14 cellular contexts compared by ENCODE assay signal in the genomic region with DNA sequence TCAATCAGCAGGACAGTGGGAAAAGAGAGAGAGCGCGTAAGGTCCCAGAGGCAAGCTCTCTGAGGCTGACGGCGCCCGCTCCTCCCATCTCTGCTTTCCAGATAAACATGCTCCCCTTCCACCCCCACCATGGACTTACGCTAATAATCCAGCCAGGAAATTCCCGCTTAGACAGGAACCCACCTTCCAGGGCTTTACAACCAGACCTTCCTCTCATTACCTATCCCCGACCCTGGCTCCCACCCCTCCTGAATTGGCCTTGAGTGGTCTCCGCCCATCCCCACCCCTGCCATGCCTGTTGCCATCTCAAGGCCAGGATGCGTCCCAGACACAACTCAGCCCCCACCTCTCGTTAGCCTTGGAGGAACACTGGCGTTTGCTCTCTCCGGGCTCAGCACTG.
DNase-seq lines count a peak whose midpoint lies in the region; ATAC-seq and TF ChIP-seq lines count a peak whose summit lies in the region.
"Had no signal": no experiment of that assay in that cellular context is flagged by ENCODE, and none has a peak within 500 bp of the region (broad histone marks: within the 10 kb centered on the region; RNA-seq: fewer than 3 reads in every experiment).

No MANE protein-coding gene starts in this region.

- no peak overlapping the region for H3K4me3 Mint-ChIP-seq in Calu3 (ENCODE audit: low read depth, unreplicated experiment)
- H3K4me3 Mint-ChIP-seq: CD14-positive monocyte; CD8-positive, alpha-beta T cell had no signal

- H2BK120ac ChIP-seq in neuronal stem cell (ENCODE audit: low read depth, low read length), result no peak overlapping the region

- no peak overlapping the region for H2BK12ac ChIP-seq in neuronal stem cell (ENCODE audit: low read length)

- H3K79me1 ChIP-seq in neuronal stem cell (ENCODE audit: low read depth, low read length), result no peaks in the 10 kb centered on the region

- intact Hi-C loops in esophagus muscularis mucosa (cut with DNase I) (no loop called here), Calu3 (cut with micrococcal nuclease; ENCODE audit: unreplicated experiment) (no loop called here)

- no peak overlapping the region for H3K9ac ChIP-seq in neuronal stem cell (ENCODE audit: low read depth, low read length, poor library complexity)
- H3K9ac ChIP-seq: GM23248 had no signal

- DNase-seq in NCI-H69 (lab: John Stamatoyannopoulos, UW) (peak; percentile 28), esophagus muscularis mucosa (ENCODE audit: extremely low spot score) (peak; percentile 62), neuronal stem cell (ENCODE audit: low spot score) (no peak), Calu3 (no peak)
- DNase-seq: BE2C; CD8-positive, alpha-beta T cell; COR-L47; GM23248; IMR-90 had no signal

- H3K27me3 Mint-ChIP-seq in Calu3 (ENCODE audit: unreplicated experiment), result peaks cover 55% of the 10 kb centered on the region

- TF ChIP-seq POLR2A in esophagus muscularis mucosa (IDR thresholded peaks at IDR 0.05; ENCODE audit: low read depth), result no peak

- H4K91ac ChIP-seq in neuronal stem cell (ENCODE audit: low read depth, low read length, poor library complexity), result no peak overlapping the region

- no peak overlapping the region for H3K4me3 ChIP-seq in esophagus muscularis mucosa
- no peak overlapping the region for H3K4me3 ChIP-seq in neuronal stem cell (ENCODE audit: low read length in 2 of 2)
- H3K4me3 ChIP-seq: A549, GM23248 had no signal

- H3K27ac Mint-ChIP-seq in Calu3 (ENCODE audit: unreplicated experiment), result no peak overlapping the region
- H3K27ac Mint-ChIP-seq: CD14-positive monocyte; CD8-positive, alpha-beta T cell had no signal

- H3K27me3 ChIP-seq in esophagus muscularis mucosa (peaks cover 0 to 4% (median 0%) of the 10 kb centered on the region in 4 donors), neuronal stem cell (ENCODE audit: control insufficient read depth in 3 of 3, insufficient read depth in 3 of 3, low read depth in 1 of 3, low read length in 3 of 3) (no peaks in the 10 kb centered on the region)
- H3K27me3 ChIP-seq: BE2C had no signal

- H3K14ac ChIP-seq in neuronal stem cell (ENCODE audit: low read length), result no peak overlapping the region

- peaks cover 10 to 14% (median 13%) of the 10 kb centered on the region in 4 donors for H3K4me1 ChIP-seq in esophagus muscularis mucosa
- no peaks in the 10 kb centered on the region for H3K4me1 ChIP-seq in neuronal stem cell (ENCODE audit: control insufficient read depth in 2 of 2, insufficient read depth in 1 of 2, low read depth in 1 of 2, low read length in 2 of 2)
- H3K4me1 ChIP-seq: A549 had no signal

- H3K27ac ChIP-seq in esophagus muscularis mucosa (replicated peaks in 1 of 4) (no peak overlapping the region), neuronal stem cell (replicated peaks; ENCODE audit: low read length) (no peak overlapping the region)
- H3K27ac ChIP-seq: A549, GM23248 had no signal

- H2AK5ac ChIP-seq in neuronal stem cell (ENCODE audit: low read depth, low read length), result no peak overlapping the region

- no peak overlapping the region for H3K23ac ChIP-seq in neuronal stem cell (ENCODE audit: low read depth, low read length, poor library complexity)

- H2BK5ac ChIP-seq in neuronal stem cell (ENCODE audit: low read length), result no peak overlapping the region

- H3K36me3 ChIP-seq in esophagus muscularis mucosa, result no peaks in the 10 kb centered on the region
- no peaks in the 10 kb centered on the region for H3K36me3 ChIP-seq in neuronal stem cell (replicated peaks in 1 of 2; ENCODE audit: control insufficient read depth in 2 of 2, insufficient read depth in 2 of 2, low read length in 2 of 2)
- H3K36me3 ChIP-seq: BE2C had no signal

- no peak for TF ChIP-seq EP300 in esophagus muscularis mucosa (IDR thresholded peaks at IDR 0.05)

- H2BK15ac ChIP-seq in neuronal stem cell (ENCODE audit: low read length), result no peak overlapping the region

- WGBS in esophagus muscularis mucosa, result 88% methylated on average over 13 of the region's 13 CpGs
- WGBS in neuronal stem cell (ENCODE audit: extremely low coverage in 2 of 2, insufficient read length in 2 of 2, insufficient replicate concordance in 1 of 2), 2 donors, result no CpG with 5 or more reads among the region's 13 CpGs

- H4K8ac ChIP-seq in neuronal stem cell (ENCODE audit: low read depth, low read length), result no peak overlapping the region

- CTCF ChIA-PET in Calu3 (lab: Charles Lee), result interaction anchor here (1.1 kb wide), 1 partner anchor 8 kb away, joined by 3 read pairs; no protein-coding TSS in a partner anchor

- BruUV-seq in Calu3 (replicated peaks; lab: Mats Ljungman, UMichigan), result no TSS peak

- no peaks in the 10 kb centered on the region for H3K36me3 Mint-ChIP-seq in Calu3 (ENCODE audit: insufficient read depth, unreplicated experiment)
- H3K36me3 Mint-ChIP-seq: CD14-positive monocyte; CD8-positive, alpha-beta T cell had no signal

- no peaks in the 10 kb centered on the region for H3K4me1 Mint-ChIP-seq in Calu3 (ENCODE audit: low read depth, unreplicated experiment)
- H3K4me1 Mint-ChIP-seq: CD14-positive monocyte had no signal

- no peak for TF ChIP-seq CTCF in esophagus muscularis mucosa (IDR thresholded peaks at IDR 0.05)
- TF ChIP-seq CTCF in Calu3 (IDR thresholded peaks at IDR 0.05; ENCODE audit: unreplicated experiment), result no peak

- no peaks in the 10 kb centered on the region for H3K9me3 Mint-ChIP-seq in Calu3 (ENCODE audit: low read depth, unreplicated experiment)
- H3K9me3 Mint-ChIP-seq: CD8-positive, alpha-beta T cell had no signal

- no peak overlapping the region for H3K4ac ChIP-seq in neuronal stem cell (ENCODE audit: low read length)

- no peak overlapping the region for H3K4me2 ChIP-seq in neuronal stem cell (ENCODE audit: insufficient read depth, low read length, poor library complexity, severe bottlenecking)
- H3K4me2 ChIP-seq: A549 had no signal

- no peaks in the 10 kb centered on the region for H3K9me3 ChIP-seq in esophagus muscularis mucosa
- no peaks in the 10 kb centered on the region for H3K9me3 ChIP-seq in neuronal stem cell (replicated peaks in 1 of 2; ENCODE audit: control insufficient read depth in 2 of 2, insufficient read depth in 1 of 2, low read depth in 1 of 2, low read length in 2 of 2)
- H3K9me3 ChIP-seq: A549, BE2C had no signal

- H3K18ac ChIP-seq in neuronal stem cell (ENCODE audit: low read length), result peak overlapping the region; percentile 8

- H2AFZ ChIP-seq in neuronal stem cell (ENCODE audit: low read length), result no peak overlapping the region
- H2AFZ ChIP-seq: GM23248 had no signal

- no peak for ATAC-seq in HG03045 (IDR thresholded peaks at IDR 0.05; ENCODE audit: unreplicated experiment)
- no peak for ATAC-seq in GM18519 (IDR thresholded peaks at IDR 0.05; ENCODE audit: low FRiP score, unreplicated experiment)
- ATAC-seq: A549; CD8-positive, alpha-beta T cell; HCT116 had no signal

Comparison
In these comparisons a context has a peak if more than half of its experiments do, and no peak if none do; other contexts are left out.
1. DNase-seq: peak in NCI-H69 (single experiment) and esophagus muscularis mucosa (single experiment); none in neuronal stem cell (single experiment) and Calu3 (single experiment).